In the genomic region with DNA sequence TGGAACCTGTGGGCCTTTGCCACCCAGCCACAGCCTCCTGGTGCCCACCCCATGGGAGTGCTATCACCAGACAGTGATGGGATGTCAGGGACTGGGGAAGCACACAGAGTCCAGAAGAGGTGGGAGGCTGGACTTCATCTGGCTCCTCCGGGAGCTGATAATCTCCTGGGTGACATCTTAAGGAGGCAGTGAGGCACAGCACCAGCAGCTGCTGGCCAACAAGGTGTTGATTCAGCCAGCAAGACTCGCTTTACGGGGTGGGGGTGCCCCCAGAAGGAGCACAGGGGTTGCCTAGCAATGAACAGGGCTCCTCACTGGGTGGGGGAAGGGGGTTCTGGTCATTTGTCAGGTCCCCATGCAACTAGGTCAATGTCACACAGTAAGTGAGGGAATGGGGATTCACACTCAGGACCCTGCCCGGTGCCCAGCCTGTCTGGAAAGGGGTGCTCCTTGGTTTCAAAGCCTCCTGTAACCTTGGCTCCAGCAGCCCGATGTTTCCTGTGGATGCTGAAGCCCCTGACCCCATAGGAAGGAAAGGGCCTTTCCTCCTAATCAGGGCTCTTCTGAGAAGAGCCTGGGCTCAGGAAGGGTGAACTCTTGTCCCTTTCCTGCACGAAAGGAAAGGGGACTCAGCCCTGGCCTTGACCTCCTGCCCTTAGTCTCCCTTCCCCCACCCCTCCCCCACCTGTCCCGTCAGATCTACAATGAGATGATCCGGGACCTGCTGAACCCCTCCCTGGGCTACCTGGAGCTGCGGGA, we compare ENCODE assay signal across 23 cellular contexts. TPM values are rescaled to one million over a fixed set of nuclear protein-coding genes. Genes with fewer than 3 reads are reported as not detected.
DNase-seq lines count a peak whose midpoint lies in the region; ATAC-seq and TF ChIP-seq lines count a peak whose summit lies in the region.
"Had no signal": no experiment of that assay in that cellular context is flagged by ENCODE, and none has a peak within 500 bp of the region (broad histone marks: within the 10 kb centered on the region; RNA-seq: fewer than 3 reads in every experiment).

No MANE protein-coding gene starts in this region.

- H3K4me3 Mint-ChIP-seq in activated T-helper 17 cell treated with anti-CD3 and anti-CD28 coated beads, Interleukin-2, amount 50 U/mL, for 72 hours = no peak overlapping the region
- no peak overlapping the region for H3K4me3 Mint-ChIP-seq in naive thymus-derived CD8-positive, alpha-beta T cell
- H3K4me3 Mint-ChIP-seq: CD4-positive, alpha-beta memory T cell had no signal

- H2BK5ac ChIP-seq in neuronal stem cell (ENCODE audit: low read length) = no peak overlapping the region

- no CpG with 5 or more reads among the region's 9 CpGs for WGBS in neuronal stem cell (ENCODE audit: extremely low coverage in 2 of 2, insufficient read length in 2 of 2, insufficient replicate concordance in 1 of 2), 2 donors

- no peak for ATAC-seq in activated T-helper 17 cell treated with anti-CD3 and anti-CD28 coated beads, Interleukin-2, amount 50 U/mL, for 72 hours (replicated peaks)
- ATAC-seq in omental fat pad (ENCODE audit: low FRiP score) = no peak
- no peak for ATAC-seq in naive thymus-derived CD8-positive, alpha-beta T cell
- ATAC-seq: PC-3, Right ventricle myocardium inferior, SK-N-SH treated with all-trans-retinoic acid at 6 μM for 48 hours had no signal

- no peak overlapping the region for H3K27ac Mint-ChIP-seq in activated T-helper 17 cell treated with anti-CD3 and anti-CD28 coated beads, Interleukin-2, amount 50 U/mL, for 72 hours
- H3K27ac Mint-ChIP-seq in naive thymus-derived CD8-positive, alpha-beta T cell = no peak overlapping the region
- H3K27ac Mint-ChIP-seq: CD4-positive, alpha-beta memory T cell had no signal

- no peak overlapping the region for H3K4ac ChIP-seq in neuronal stem cell (ENCODE audit: low read length)

- H2BK120ac ChIP-seq in neuronal stem cell (ENCODE audit: low read depth, low read length) = no peak overlapping the region

- H3K9ac ChIP-seq in BLaER1 treated with 17β-estradiol and CSF1 and Interleukin-3, amounts not matched to agents 10 nM and 100 nM = no peak overlapping the region
- peak overlapping the region; percentile 75 for H3K9ac ChIP-seq in neuronal stem cell (ENCODE audit: low read depth, low read length, poor library complexity)
- H3K9ac ChIP-seq: BLaER1 had no signal

- H3K27ac ChIP-seq in BLaER1 treated with 17β-estradiol and CSF1 and Interleukin-3, amounts not matched to agents 10 nM and 100 nM = peak overlapping the region in 1 of 11 experiments; percentile 22; a peak in 1 of 22 replicates
- H3K27ac ChIP-seq in neuronal stem cell (replicated peaks; ENCODE audit: low read length) = no peak overlapping the region
- H3K27ac ChIP-seq: BLaER1, SJCRH30 had no signal

- TF ChIP-seq CTCF in omental fat pad (IDR thresholded peaks at IDR 0.05) = no peak

- H3K4me3 ChIP-seq in BLaER1 treated with 17β-estradiol and CSF1 and Interleukin-3, amounts not matched to agents 10 nM and 100 nM = no peak overlapping the region
- H3K4me3 ChIP-seq in neuronal stem cell (ENCODE audit: low read length in 2 of 2) = no peak overlapping the region
- H3K4me3 ChIP-seq: BLaER1, SJCRH30 had no signal

- POLR2A ChIA-PET in naive thymus-derived CD8-positive, alpha-beta T cell (lab: Charles Lee) = interaction anchor here (0.6 kb wide), 2 partner anchors 34 to 236 kb away, joined by 3 to 4 read pairs; no protein-coding TSS in a partner anchor

- no peaks in the 10 kb centered on the region; a peak in 1 of 22 replicates for H4K20me1 ChIP-seq in BLaER1 treated with 17β-estradiol and CSF1 and Interleukin-3, amounts not matched to agents 10 nM and 100 nM
- H4K20me1 ChIP-seq: BLaER1 had no signal

- H3K18ac ChIP-seq in neuronal stem cell (ENCODE audit: low read length) = peak overlapping the region; percentile 79

- H4K91ac ChIP-seq in neuronal stem cell (ENCODE audit: low read depth, low read length, poor library complexity) = no peak overlapping the region

- no peaks in the 10 kb centered on the region for H3K36me3 Mint-ChIP-seq in activated T-helper 17 cell treated with anti-CD3 and anti-CD28 coated beads, Interleukin-2, amount 50 U/mL, for 72 hours (ENCODE audit: low read depth)
- no peaks in the 10 kb centered on the region for H3K36me3 Mint-ChIP-seq in naive thymus-derived CD8-positive, alpha-beta T cell
- H3K36me3 Mint-ChIP-seq: CD4-positive, alpha-beta memory T cell had no signal

- no peaks in the 10 kb centered on the region for H3K36me3 ChIP-seq in BLaER1 treated with 17β-estradiol and CSF1 and Interleukin-3, amounts not matched to agents 10 nM and 100 nM
- H3K36me3 ChIP-seq in neuronal stem cell (replicated peaks in 1 of 2; ENCODE audit: control insufficient read depth in 2 of 2, insufficient read depth in 2 of 2, low read length in 2 of 2) = no peaks in the 10 kb centered on the region
- H3K36me3 ChIP-seq: BLaER1, SJCRH30 had no signal

- H3K4me2 ChIP-seq in BLaER1 treated with 17β-estradiol and CSF1 and Interleukin-3, amounts not matched to agents 10 nM and 100 nM = peak overlapping the region in 6 of 11 experiments; percentile 9 to 80 (median 41); a peak in 8 of 22 replicates
- H3K4me2 ChIP-seq in neuronal stem cell (ENCODE audit: insufficient read depth, low read length, poor library complexity, severe bottlenecking) = no peak overlapping the region

- peaks cover 0 to 10% (median 0%) of the 10 kb centered on the region in 11 experiments; a peak in 4 of 22 replicates for H3K27me3 ChIP-seq in BLaER1 treated with 17β-estradiol and CSF1 and Interleukin-3, amounts not matched to agents 10 nM and 100 nM
- peaks cover 0 to 67% (median 2%) of the 10 kb centered on the region in 3 experiments for H3K27me3 ChIP-seq in neuronal stem cell (ENCODE audit: control insufficient read depth in 3 of 3, insufficient read depth in 3 of 3, low read depth in 1 of 3, low read length in 3 of 3)
- H3K27me3 ChIP-seq: BLaER1 had no signal

- peak overlapping the region; percentile 10 for H4K8ac ChIP-seq in neuronal stem cell (ENCODE audit: low read depth, low read length)

- peak overlapping the region; percentile 79 for H3K14ac ChIP-seq in neuronal stem cell (ENCODE audit: low read length)

- peak; percentile 26 for DNase-seq in NCI-H2171 (lab: John Stamatoyannopoulos, UW)
- peak; percentile 52 for DNase-seq in dermis blood vessel endothelial cell
- DNase-seq in neuronal stem cell (ENCODE audit: low spot score) = no peak
- no peak for DNase-seq in omental fat pad (ENCODE audit: low spot score)
- DNase-seq in naive thymus-derived CD8-positive, alpha-beta T cell = no peak
- DNase-seq: Caco-2; Karpas-422; NCI-H1105; NCI-H2029; NCI-H2227 treated with DMSO at 0.1 percent for 48 hours; NCI-H748 treated with DMSO at 0.1 percent for 48 hours; NK-92 treated with Interleukin-12 subunit alpha and Interleukin-12 subunit beta, amount 100 ng/mL, for 24 hours; PC-3; SJCRH30 had no signal

- no peak overlapping the region for H2BK15ac ChIP-seq in neuronal stem cell (ENCODE audit: low read length)

- no peaks in the 10 kb centered on the region for H3K4me1 Mint-ChIP-seq in activated T-helper 17 cell treated with anti-CD3 and anti-CD28 coated beads, Interleukin-2, amount 50 U/mL, for 72 hours
- H3K4me1 Mint-ChIP-seq in naive thymus-derived CD8-positive, alpha-beta T cell = no peaks in the 10 kb centered on the region
- H3K4me1 Mint-ChIP-seq: CD4-positive, alpha-beta memory T cell had no signal

- H3K27me3 Mint-ChIP-seq in activated T-helper 17 cell treated with anti-CD3 and anti-CD28 coated beads, Interleukin-2, amount 50 U/mL, for 72 hours = peaks cover 8% of the 10 kb centered on the region
- H3K27me3 Mint-ChIP-seq in naive thymus-derived CD8-positive, alpha-beta T cell = peaks cover 6 to 13% (median 7%) of the 10 kb centered on the region in 5 donors
- H3K27me3 Mint-ChIP-seq: CD4-positive, alpha-beta memory T cell had no signal

- no peaks in the 10 kb centered on the region for H3K9me3 ChIP-seq in BLaER1 treated with 17β-estradiol and CSF1 and Interleukin-3, amounts not matched to agents 10 nM and 100 nM (replicated peaks in 1 of 11)
- no peaks in the 10 kb centered on the region for H3K9me3 ChIP-seq in neuronal stem cell (replicated peaks in 1 of 2; ENCODE audit: control insufficient read depth in 2 of 2, insufficient read depth in 1 of 2, low read depth in 1 of 2, low read length in 2 of 2)
- H3K9me3 ChIP-seq: BLaER1, Caco-2, SJCRH30 had no signal

- H2AK5ac ChIP-seq in neuronal stem cell (ENCODE audit: low read depth, low read length) = peak overlapping the region; percentile 93

- H3K4me1 ChIP-seq in BLaER1 treated with 17β-estradiol and CSF1 and Interleukin-3, amounts not matched to agents 10 nM and 100 nM = peaks cover 13 to 65% (median 52%) of the 10 kb centered on the region in 10 experiments; a peak in 17 of 20 replicates
- H3K4me1 ChIP-seq in neuronal stem cell (ENCODE audit: control insufficient read depth in 2 of 2, insufficient read depth in 1 of 2, low read depth in 1 of 2, low read length in 2 of 2) = peaks cover 0 to 10% of the 10 kb centered on the region in 2 donors
- H3K4me1 ChIP-seq: Caco-2, SJCRH30 had no signal

- no peaks in the 10 kb centered on the region for H3K9me3 Mint-ChIP-seq in activated T-helper 17 cell treated with anti-CD3 and anti-CD28 coated beads, Interleukin-2, amount 50 U/mL, for 72 hours
- H3K9me3 Mint-ChIP-seq in naive thymus-derived CD8-positive, alpha-beta T cell = no peaks in the 10 kb centered on the region
- H3K9me3 Mint-ChIP-seq: CD4-positive, alpha-beta memory T cell had no signal

- H3K23ac ChIP-seq in neuronal stem cell (ENCODE audit: low read depth, low read length, poor library complexity) = peak overlapping the region; percentile 5

- H2BK12ac ChIP-seq in neuronal stem cell (ENCODE audit: low read length) = no peak overlapping the region

- no peak overlapping the region for H2AFZ ChIP-seq in neuronal stem cell (ENCODE audit: low read length)

- H3K79me1 ChIP-seq in neuronal stem cell (ENCODE audit: low read depth, low read length) = peaks cover 5% of the 10 kb centered on the region

RNA-seq across cellular contexts. Expression of gene KIF19, which starts 17.7 kb away (rescaled TPM):
- total RNA-seq in dermis blood vessel endothelial cell (6.4 and 16.3 TPM in 2 replicates), omental fat pad (1 to 10 TPM in 2 of 4 donors, under 1 TPM in 2; 0.72 to 2.4 (median 1.4) TPM)
- 0.68 TPM for polyA plus RNA-seq in neuronal stem cell (2013, experiment 1 of 2)
- polyA plus RNA-seq in neuronal stem cell (2013, experiment 2 of 2) = 0.57 TPM
- under 1 TPM; 0.11 to 0.53 TPM for total RNA-seq in activated T-helper 17 cell treated with anti-CD3 and anti-CD28 coated beads, Interleukin-2, amount 50 U/mL, for 72 hours
- total RNA-seq in naive thymus-derived CD8-positive, alpha-beta T cell = not detected
- polyA plus RNA-seq in naive thymus-derived CD8-positive, alpha-beta T cell = 1 to 10 TPM in 1 of 3 donors, not detected in 2; 1.1 TPM
- total RNA-seq: A172, Caco-2, NCI-H460, PC-3, SJCRH30 had no signal

RNA-seq across cellular contexts. Expression of gene BTBD17, which starts 18.0 kb away (rescaled TPM):
- total RNA-seq in dermis blood vessel endothelial cell (0.17 TPM in 1 of 2 replicates, not detected in the other), omental fat pad (under 1 TPM in 1 of 4 donors, not detected in 3; 0.36 TPM)
- 17.6 TPM for polyA plus RNA-seq in neuronal stem cell (2013, experiment 1 of 2)
- 17.1 TPM for polyA plus RNA-seq in neuronal stem cell (2013, experiment 2 of 2)
- not detected for total RNA-seq in activated T-helper 17 cell treated with anti-CD3 and anti-CD28 coated beads, Interleukin-2, amount 50 U/mL, for 72 hours
- not detected for total RNA-seq in naive thymus-derived CD8-positive, alpha-beta T cell
- polyA plus RNA-seq in naive thymus-derived CD8-positive, alpha-beta T cell = not detected
- total RNA-seq: A172; Caco-2; CD4-positive, alpha-beta memory T cell; NCI-H460; PC-3; Right ventricle myocardium inferior; SJCRH30 had no signal
- polyA plus RNA-seq: CD4-positive, alpha-beta memory T cell had no signal

RNA-seq across cellular contexts. Expression of gene GPR142, which starts 23.6 kb away (rescaled TPM):
- total RNA-seq in dermis blood vessel endothelial cell = 0.09 and 0.68 TPM in 2 replicates
- 0.22 TPM for polyA plus RNA-seq in neuronal stem cell (2013, experiment 1 of 2)
- polyA plus RNA-seq in neuronal stem cell (2013, experiment 2 of 2) = 0.24 TPM
- total RNA-seq in activated T-helper 17 cell treated with anti-CD3 and anti-CD28 coated beads, Interleukin-2, amount 50 U/mL, for 72 hours = not detected
- not detected for total RNA-seq in omental fat pad
- total RNA-seq in naive thymus-derived CD8-positive, alpha-beta T cell = not detected
- polyA plus RNA-seq in naive thymus-derived CD8-positive, alpha-beta T cell = under 1 TPM in 1 of 3 donors, not detected in 2; 0.10 TPM
- total RNA-seq: A172; Caco-2; CD4-positive, alpha-beta memory T cell; H7; NCI-H460; PC-3; Right ventricle myocardium inferior; SJCRH30 had no signal
- polyA plus RNA-seq: CD4-positive, alpha-beta memory T cell had no signal

Comparison
In these comparisons a context has a peak if more than half of its experiments do, and no peak if none do; other contexts are left out.
1. DNase-seq: peak in NCI-H2171 (single experiment) and dermis blood vessel endothelial cell (single experiment); none in neuronal stem cell (single experiment), omental fat pad (single experiment) and naive thymus-derived CD8-positive, alpha-beta T cell (0 of 10).